In the genomic region with DNA sequence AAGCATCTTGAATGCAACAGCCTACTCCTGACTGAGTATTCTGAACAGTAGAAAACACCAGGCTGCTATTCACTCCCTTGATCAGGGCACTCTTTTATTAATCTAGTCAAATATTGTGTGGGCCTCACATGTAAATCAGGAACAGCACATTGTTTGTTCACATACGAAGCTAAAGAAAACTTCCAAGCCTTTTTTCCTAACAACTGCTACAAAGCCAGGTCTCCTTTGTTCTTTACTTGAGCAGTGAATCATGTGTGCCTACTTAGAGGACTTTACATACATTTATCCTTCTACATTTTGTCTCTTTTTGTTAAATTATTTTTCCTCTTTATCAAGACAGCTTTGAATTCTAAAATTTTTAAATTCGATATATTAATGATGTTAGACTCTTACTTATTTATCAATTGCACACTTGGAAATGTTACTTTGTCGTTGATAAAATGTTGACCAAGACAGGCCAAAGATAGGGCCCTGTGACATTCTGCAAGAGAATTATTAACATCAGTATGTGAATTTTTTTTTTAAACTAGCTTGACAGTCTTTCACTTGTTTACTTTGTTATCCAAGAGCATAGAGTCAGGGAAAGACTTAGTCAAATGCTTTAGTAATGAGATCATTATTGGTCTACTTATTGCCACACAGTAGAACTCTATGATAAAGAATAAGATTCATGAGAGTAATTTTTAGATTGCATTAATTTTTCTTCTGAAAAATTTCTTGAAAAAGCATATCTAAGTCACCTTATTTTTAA, we compare ENCODE assay signal across 9 cellular contexts. TPM values are rescaled to one million over a fixed set of nuclear protein-coding genes. Genes with fewer than 3 reads are reported as not detected.
DNase-seq lines count a peak whose midpoint lies in the region; TF ChIP-seq lines count a peak whose summit lies in the region.
"Had no signal": no experiment of that assay in that cellular context is flagged by ENCODE, and none has a peak within 500 bp of the region (broad histone marks: within the 10 kb centered on the region; RNA-seq: fewer than 3 reads in every experiment).

No MANE protein-coding gene starts in this region.

- no peak overlapping the region for H3K27ac ChIP-seq in A673 (ENCODE audit: low read depth, low read length, poor library complexity, severe bottlenecking)

- intact Hi-C loops in A673 (cut with micrococcal nuclease; ENCODE audit: unreplicated experiment), result no loop called here

- peak overlapping the region; percentile 83 for H3K27ac Mint-ChIP-seq in osteocyte (ENCODE audit: unreplicated experiment)
- H3K27ac Mint-ChIP-seq: naive thymus-derived CD4-positive, alpha-beta T cell had no signal

- H3K4me1 ChIP-seq in A673 (ENCODE audit: insufficient read depth, low read length, poor library complexity, severe bottlenecking), result no peaks in the 10 kb centered on the region

- H3K9me3 ChIP-seq in A673 (ENCODE audit: low read depth, low read length, poor library complexity, severe bottlenecking), result no peaks in the 10 kb centered on the region

- H3K36me3 Mint-ChIP-seq in osteocyte (ENCODE audit: unreplicated experiment), result no peaks in the 10 kb centered on the region

- peaks cover 77% of the 10 kb centered on the region for H3K4me1 Mint-ChIP-seq in osteocyte (ENCODE audit: unreplicated experiment)

- no peaks in the 10 kb centered on the region for H3K27me3 Mint-ChIP-seq in osteocyte (ENCODE audit: unreplicated experiment)

- POLR2A ChIA-PET in A673 (lab: Charles Lee; ENCODE audit: low non-redundant PET), result interaction anchor here (0.6 kb wide), 1 partner anchor 10 kb away, joined by 3 read pairs; no protein-coding TSS in a partner anchor

- TF ChIP-seq CTCF in fibroblast of pulmonary artery (IDR thresholded peaks at IDR 0.05; ENCODE audit: low read length, missing control alignments), result no peak
- no peak for TF ChIP-seq CTCF in osteocyte (IDR thresholded peaks at IDR 0.05)
- TF ChIP-seq CTCF in A673 (conservative IDR thresholded peaks at IDR 0.05; ENCODE audit: low read depth, low read length), result no peak

- DNase-seq in ELR (ENCODE audit: low read depth) (peak; percentile 84), RPMI7951 (ENCODE audit: low read depth) (peak; percentile 39), fibroblast of pulmonary artery (ENCODE audit: low read depth) (peak; percentile 78), osteocyte (ENCODE audit: extremely low spot score, unreplicated experiment) (no peak), A673 (ENCODE audit: low spot score) (no peak), NCI-H1417 (lab: John Stamatoyannopoulos, UW) (no peak), NCI-H524 treated with DMSO at 0.1 percent for 48 hours (lab: John Stamatoyannopoulos, UW) (no peak)
- DNase-seq in stimulated activated CD4-positive, alpha-beta T cell treated with anti-CD3 and anti-CD28 coated beads, Interleukin-4, amount 100 ng/mL, for 1 hour, result no peak
- DNase-seq: naive thymus-derived CD4-positive, alpha-beta T cell had no signal

- CTCF ChIA-PET in A673 (lab: Charles Lee), result no interaction called here

- no peak overlapping the region for H3K4me3 ChIP-seq in fibroblast of pulmonary artery (replicated peaks; ENCODE audit: low read depth, low read length)
- H3K4me3 ChIP-seq in A673 (ENCODE audit: low read depth, low read length, poor library complexity, severe bottlenecking), result no peak overlapping the region

- H3K36me3 ChIP-seq in A673 (ENCODE audit: insufficient read depth, low read length, poor library complexity, severe bottlenecking), result no peaks in the 10 kb centered on the region

- H3K27me3 ChIP-seq in A673 (replicated peaks; ENCODE audit: insufficient read depth, low read depth, low read length, poor library complexity), result peaks cover 7% of the 10 kb centered on the region

- no peaks in the 10 kb centered on the region for H3K9me3 Mint-ChIP-seq in osteocyte (ENCODE audit: unreplicated experiment)
- H3K9me3 Mint-ChIP-seq: naive thymus-derived CD4-positive, alpha-beta T cell had no signal

- no TSS peak for BruUV-seq in A673 (replicated peaks; lab: Mats Ljungman, UMichigan)

- H3K4me3 Mint-ChIP-seq in osteocyte (ENCODE audit: unreplicated experiment), result no peak overlapping the region
- H3K4me3 Mint-ChIP-seq: naive thymus-derived CD4-positive, alpha-beta T cell had no signal

RNA-seq across cellular contexts. Expression of a gene that starts 13.3 kb away (rescaled TPM):
- total RNA-seq in RPMI7951 (2014; rRNA removed; shearing (Covaris generic)), result 117 and 148 TPM in 2 replicates
- total RNA-seq in osteocyte, result 152 and 155 TPM in 2 replicates
- total RNA-seq in A673 (2021), result 10.0 and 13.7 TPM in 2 replicates

Comparison
In these comparisons a context has a peak if more than half of its experiments do, and no peak if none do; other contexts are left out.
1. DNase-seq: peak in ELR (single experiment), RPMI7951 (single experiment) and fibroblast of pulmonary artery (single experiment); none in osteocyte (single experiment), stimulated activated CD4-positive, alpha-beta T cell treated with anti-CD3 and anti-CD28 coated beads, Interleukin-4, amount 100 ng/mL, for 1 hour (single experiment), A673 (single experiment), NCI-H1417 (0 of 3) and NCI-H524 treated with DMSO at 0.1 percent for 48 hours (single experiment).